9 cellular contexts compared by ENCODE assay signal in genomic region chr2:218859556-218859993, GRCh38. TPM values are rescaled to one million over a fixed set of nuclear protein-coding genes. Genes with fewer than 3 reads are reported as not detected.
A peak's percentile ranks its signal among the peaks of the same experiment; 100 is the strongest.
DNase-seq lines count a peak whose midpoint lies in the region; ATAC-seq and TF ChIP-seq lines count a peak whose summit lies in the region.
"Had no signal": no experiment of that assay in that cellular context is flagged by ENCODE, and none has a peak within 500 bp of the region (broad histone marks: within the 10 kb centered on the region; RNA-seq: fewer than 3 reads in every experiment).

Gene WNT6 (plus strand): TSS chr2:218859805. CDS start chr2:218860038, 233 bp downstream.

- intact Hi-C loops in heart left ventricle (cut with DNase I) = loop anchor here in 1 of 10 donors (10.0 kb wide), 1 partner anchor 295 kb away; no protein-coding TSS in a partner anchor
- intact Hi-C loops in Right ventricle myocardium inferior (cut with DNase I) = no loop called here
- intact Hi-C loops in vagina (cut with DNase I) = no loop called here

- H3K9me3 ChIP-seq in heart left ventricle = no peaks in the 10 kb centered on the region
- H3K9me3 ChIP-seq in vagina = no peaks in the 10 kb centered on the region

- peaks cover 0 to 38% (median 11%) of the 10 kb centered on the region in 12 donors for H3K4me1 ChIP-seq in heart left ventricle
- H3K4me1 ChIP-seq in vagina = peaks cover 25% of the 10 kb centered on the region

- peak in 1 of 4 donors; percentile 21 for ATAC-seq in heart left ventricle
- no peak for ATAC-seq in Right ventricle myocardium inferior
- no peak for ATAC-seq in central memory CD8-positive, alpha-beta T cell (replicated peaks; ENCODE audit: extremely low read depth, poor library complexity, severe bottlenecking)
- no peak for ATAC-seq in HG03108 (IDR thresholded peaks at IDR 0.05; ENCODE audit: unreplicated experiment)

- peak within 1 kb of the TSS; percentile 72 for H3K4me3 Mint-ChIP-seq in central memory CD8-positive, alpha-beta T cell

- H3K9me3 Mint-ChIP-seq in central memory CD8-positive, alpha-beta T cell = no peaks in the 10 kb centered on the region

- TF ChIP-seq POLR2A in heart left ventricle (IDR thresholded peaks at IDR 0.05) = no peak
- TF ChIP-seq POLR2A in vagina (IDR thresholded peaks at IDR 0.05) = no peak

- H3K27ac Mint-ChIP-seq in central memory CD8-positive, alpha-beta T cell (ENCODE audit: low read depth) = no peak within 1 kb of the TSS

- H3K4me1 Mint-ChIP-seq in central memory CD8-positive, alpha-beta T cell = peaks cover 13% of the 10 kb centered on the region

- peaks cover 1% of the 10 kb centered on the region for H3K36me3 Mint-ChIP-seq in central memory CD8-positive, alpha-beta T cell (ENCODE audit: insufficient read depth)

- peaks cover 97% of the 10 kb centered on the region for H3K27me3 Mint-ChIP-seq in central memory CD8-positive, alpha-beta T cell

- no peak for DNase-seq in heart left ventricle
- no peak for DNase-seq in Right ventricle myocardium inferior (ENCODE audit: missing footprints)
- DNase-seq in central memory CD8-positive, alpha-beta T cell (ENCODE audit: low spot score in 2 of 2) = no peak
- peak; percentile 17 for DNase-seq in myocyte (ENCODE audit: low read depth)
- no peak for DNase-seq in vagina (ENCODE audit: extremely low spot score in 2 of 2)
- no peak for DNase-seq in NAMALWA (ENCODE audit: low spot score)
- DNase-seq in NCI-H1092 treated with DMSO at 0.1 percent for 48 hours (lab: John Stamatoyannopoulos, UW) = no peak
- DNase-seq: NCI-H510A treated with DMSO at 0.1 percent for 48 hours had no signal

- TF ChIP-seq CTCF in heart left ventricle (IDR thresholded peaks at IDR 0.05) (no peak), vagina (IDR thresholded peaks at IDR 0.05) (no peak)

- peak within 1 kb of the TSS in 4 of 12 donors; percentile 24 to 64 (median 31) for H3K27ac ChIP-seq in heart left ventricle
- peak within 1 kb of the TSS; percentile 40 for H3K27ac ChIP-seq in vagina

- H3K4me3 ChIP-seq in heart left ventricle (peak within 1 kb of the TSS; percentile 6 to 59 (median 48)), vagina (peak within 1 kb of the TSS; percentile 39 to 57)

- H3K27me3 ChIP-seq in heart left ventricle = peaks cover 21 to 91% (median 69%) of the 10 kb centered on the region in 9 donors
- peaks cover 5% of the 10 kb centered on the region for H3K27me3 ChIP-seq in vagina

- H3K36me3 ChIP-seq in heart left ventricle = no peaks in the 10 kb centered on the region
- H3K36me3 ChIP-seq in vagina = no peaks in the 10 kb centered on the region

- WGBS in heart left ventricle, 4 donors = 0 to 3% (median 1%) methylated on average over 21 to 66 of the region's 66 CpGs

RNA-seq across cellular contexts. Expression of gene WNT6, which starts in this region (rescaled TPM):
- total RNA-seq in heart left ventricle (10 to 100 TPM in 1 of 9 donors, 1 to 10 TPM in 3, under 1 TPM in 5; 0.34 to 13.1 (median 1.00) TPM), Right ventricle myocardium inferior (2.1 TPM), myocyte (0.31 and 0.37 TPM in 2 replicates), vagina (2.0 TPM)
- polyA plus RNA-seq in heart left ventricle = 1 to 10 TPM in 1 of 2 donors, under 1 TPM in 1; 0.44 to 1.4 TPM
- polyA plus RNA-seq in myocyte (2012) = not detected

Comparison
In these comparisons a context has a peak if more than half of its experiments do, and no peak if none do; other contexts are left out.
1. Peak in DNase-seq in myocyte; RNA of the gene not detected or under 1 TPM.